ENCODE assay signal across 8 cellular contexts in genomic region chr19:14419038-14419813, GRCh38. TPM values are rescaled to one million over a fixed set of nuclear protein-coding genes. Genes with fewer than 3 reads are reported as not detected.
DNase-seq lines count a peak whose midpoint lies in the region; ATAC-seq and TF ChIP-seq lines count a peak whose summit lies in the region.

TSS of gene DDX39A (minus strand) at chr19:14419341. CDS start at chr19:14413220, 6,121 bp downstream.

- H3K27me3 Mint-ChIP-seq in WTC11 (ENCODE audit: low read depth) (no peaks in the 10 kb centered on the region), immature natural killer cell (ENCODE audit: low read depth in 3 of 3) (peaks cover 29 to 36% (median 33%) of the 10 kb centered on the region in 3 donors)

- peak within 1 kb of the TSS; percentile 99 for H3K27ac Mint-ChIP-seq in WTC11
- H3K27ac Mint-ChIP-seq in immature natural killer cell: peak within 1 kb of the TSS; percentile 94 to 99 (median 98)

- POLR2A ChIA-PET in AG04450 (lab: Yijun Ruan, JAX): interaction anchor here (1.0 kb wide), 1 partner anchor 282 kb away, joined by 3 read pairs; the partner anchor contains the start of gene ASF1B
- POLR2A ChIA-PET in WTC11 (lab: Charles Lee): no interaction called here

- DNase-seq in AG04450 (ENCODE audit: low read depth, low spot score) (peak; percentile 98), NCI-H226 (peak; percentile 99), WTC11 (ENCODE audit: low spot score) (peak; percentile 97), cardiac fibroblast (ENCODE audit: low read depth in 2 of 2) (peak; percentile 100), immature natural killer cell (peak; percentile 98 to 99 (median 98)), smooth muscle cell of the brain vasculature (ENCODE audit: low read depth, low spot score) (peak; percentile 99)

- peak within 1 kb of the TSS; percentile 97 for H3K27ac ChIP-seq in AG04450 (ENCODE audit: low read depth, low read length)

- peak; percentile 89 for ATAC-seq in GM18909 (IDR thresholded peaks at IDR 0.05; ENCODE audit: poor library complexity, unreplicated experiment)
- ATAC-seq in HG03175 (IDR thresholded peaks at IDR 0.05; ENCODE audit: unreplicated experiment): peak; percentile 86
- ATAC-seq in WTC11: peak; percentile 98

- H3K4me1 Mint-ChIP-seq in WTC11 (peaks cover 29% of the 10 kb centered on the region), immature natural killer cell (peaks cover 47 to 49% of the 10 kb centered on the region in 2 donors)

- H3K36me3 Mint-ChIP-seq in WTC11: peaks cover 8% of the 10 kb centered on the region
- peaks cover 0 to 4% (median 0%) of the 10 kb centered on the region in 3 donors for H3K36me3 Mint-ChIP-seq in immature natural killer cell

- H3K9me3 Mint-ChIP-seq in WTC11: no peaks in the 10 kb centered on the region
- H3K9me3 Mint-ChIP-seq in immature natural killer cell: no peaks in the 10 kb centered on the region

- H3K4me3 ChIP-seq in AG04450 (ENCODE audit: low read depth, low read length) (peak within 1 kb of the TSS; percentile 91), cardiac fibroblast (replicated peaks in 1 of 2; ENCODE audit: low read depth in 2 of 2, low read length in 2 of 2) (peak within 1 kb of the TSS; percentile 74 to 89)

- TF ChIP-seq CTCF in AG04450 (IDR thresholded peaks at IDR 0.05; ENCODE audit: low read depth, low read length) (no peak), WTC11 (IDR thresholded peaks at IDR 0.05) (no peak), cardiac fibroblast (IDR thresholded peaks at IDR 0.05; ENCODE audit: low read depth, low read length) (no peak)

- CTCF ChIA-PET in AG04450 (lab: Charles Lee): interaction anchor here (0.7 to 1.8 kb wide), 5 partner anchors 13 to 283 kb away, joined by 3 to 6 read pairs (median 5); partner anchors contain the start of gene ASF1B
- CTCF ChIA-PET in WTC11 (lab: Charles Lee): interaction anchor here (0.8 to 5.4 kb wide), 7 partner anchors 10 to 283 kb away, joined by 3 to 37 read pairs (median 3); partner anchors contain the start of gene ASF1B

- no peaks in the 10 kb centered on the region for H3K27me3 ChIP-seq in AG04450 (ENCODE audit: control insufficient read depth, insufficient read depth, low read length)

- no peaks in the 10 kb centered on the region; the same call in 1 of the 2 replicates for H3K9me3 ChIP-seq in AG04450 (ENCODE audit: control insufficient read depth, insufficient read depth, low read length)

- peak within 1 kb of the TSS; percentile 99 for H3K4me3 Mint-ChIP-seq in WTC11
- peak within 1 kb of the TSS; percentile 92 to 99 (median 95) for H3K4me3 Mint-ChIP-seq in immature natural killer cell

TF ChIP-seq in WTC11, 78 proteins besides CTCF, POLR2A, EP300 and RAD21 (continues in another document):
- TF ChIP-seq MYBL2 (CRISPR knock-in tag; IDR thresholded peaks at IDR 0.05): peak; percentile 98
- no peak for TF ChIP-seq ZNF671 (CRISPR knock-in tag; IDR thresholded peaks at IDR 0.05)
- no peak for TF ChIP-seq NR3C1 (CRISPR knock-in tag; conservative IDR thresholded peaks at IDR 0.05; ENCODE audit: low read depth)
- peak; percentile 86 for TF ChIP-seq USF2 (CRISPR knock-in tag; IDR thresholded peaks at IDR 0.05)
- TF ChIP-seq ZBTB21 (CRISPR knock-in tag; IDR thresholded peaks at IDR 0.05; ENCODE audit: borderline replicate concordance): no peak
- no peak for TF ChIP-seq PRRX2 (CRISPR knock-in tag; IDR thresholded peaks at IDR 0.05)
- TF ChIP-seq ZNF121 (CRISPR knock-in tag; IDR thresholded peaks at IDR 0.05): no peak
- TF ChIP-seq ZNF532 (CRISPR knock-in tag; IDR thresholded peaks at IDR 0.05; ENCODE audit: borderline replicate concordance): no peak
- no peak for TF ChIP-seq ATF6 (CRISPR knock-in tag; IDR thresholded peaks at IDR 0.05)
- TF ChIP-seq ELF4 (CRISPR knock-in tag; IDR thresholded peaks at IDR 0.05; ENCODE audit: low read depth): no peak
- TF ChIP-seq SP1 (CRISPR knock-in tag; conservative IDR thresholded peaks at IDR 0.05): peak; percentile 84
- TF ChIP-seq ARID4B (CRISPR knock-in tag; IDR thresholded peaks at IDR 0.05; ENCODE audit: borderline replicate concordance): peak; percentile 67; the same call in 1 of the 2 replicates

RNA-seq across cellular contexts. Expression of gene DDX39A, which starts in this region (rescaled TPM):
- polyA plus RNA-seq in AG04450 (2011; rRNA removed): 25.7 and 33.7 TPM in 2 replicates
- polyA minus RNA-seq in AG04450 (2011; rRNA and poly(A)+ RNA removed): 28.9 and 33.8 TPM in 2 replicates
- total RNA-seq in WTC11 (2021): 103 to 136 TPM (median 105 TPM) in 3 replicates
- 100 to 1,000 TPM; 117 to 177 (median 144) TPM for polyA plus RNA-seq in immature natural killer cell

Comparison
In these comparisons a context has a peak if more than half of its experiments do, and no peak if none do; other contexts are left out.
1. Peak in every context shown above with its lines: DNase-seq, ATAC-seq, H3K4me3 ChIP-seq and H3K27ac ChIP-seq.